In genomic region chr1:10621906-10622305, GRCh38 we compare ENCODE assay signal across 22 cellular contexts.
"Had no signal": no experiment of that assay in that cellular context is flagged by ENCODE, and none has a peak within 500 bp of the region (broad histone marks: within the 10 kb centered on the region; RNA-seq: fewer than 3 reads in every experiment).

No MANE protein-coding gene starts in this region.

- H3K4me1 Mint-ChIP-seq: activated CD8-positive, alpha-beta memory T cell treated with anti-CD3 and anti-CD28 coated beads, Interleukin-2, amount 10 ng/mL, durations not matched to agents 7 days and 5 days; activated naive CD8-positive, alpha-beta T cell treated with anti-CD3 and anti-CD28 coated beads for 36 hours; central memory CD8-positive, alpha-beta T cell; neural crest cell had no signal

- H3K36me3 Mint-ChIP-seq: activated CD8-positive, alpha-beta memory T cell treated with anti-CD3 and anti-CD28 coated beads, Interleukin-2, amount 10 ng/mL, durations not matched to agents 7 days and 5 days; activated naive CD8-positive, alpha-beta T cell treated with anti-CD3 and anti-CD28 coated beads for 36 hours had no signal

- H3K27ac Mint-ChIP-seq: activated CD8-positive, alpha-beta memory T cell treated with anti-CD3 and anti-CD28 coated beads, Interleukin-2, amount 10 ng/mL, durations not matched to agents 7 days and 5 days; activated naive CD8-positive, alpha-beta T cell treated with anti-CD3 and anti-CD28 coated beads for 36 hours; progenitor cell of endocrine pancreas; stimulated activated naive CD8-positive, alpha-beta T cell treated with anti-CD3 and anti-CD28 coated beads, Interleukin-15, Interleukin-2, amounts not matched to agents 100 ng/mL and 50 ng/mL, for 24 hours had no signal

- FAIRE-seq: astrocyte, keratinocyte had no signal

- H3K4me3 Mint-ChIP-seq: activated CD8-positive, alpha-beta memory T cell treated with anti-CD3 and anti-CD28 coated beads, Interleukin-2, amount 10 ng/mL, durations not matched to agents 7 days and 5 days; activated naive CD8-positive, alpha-beta T cell treated with anti-CD3 and anti-CD28 coated beads for 36 hours; central memory CD8-positive, alpha-beta T cell; naive thymus-derived CD4-positive, alpha-beta T cell; neural crest cell; stimulated activated naive CD8-positive, alpha-beta T cell treated with anti-CD3 and anti-CD28 coated beads, Interleukin-15, Interleukin-2, amounts not matched to agents 100 ng/mL and 50 ng/mL, for 24 hours had no signal

- H3K36me3 ChIP-seq: uterus had no signal

- H3K4me3 ChIP-seq: coronary artery, heart right ventricle, lung, right atrium auricular region, tibial nerve, uterus had no signal

- H3K27ac ChIP-seq: coronary artery, heart right ventricle, right atrium auricular region, tibial nerve, uterus had no signal

- H3K9me3 Mint-ChIP-seq: activated naive CD8-positive, alpha-beta T cell treated with anti-CD3 and anti-CD28 coated beads for 36 hours; central memory CD8-positive, alpha-beta T cell; naive thymus-derived CD4-positive, alpha-beta T cell; neural crest cell; stimulated activated naive CD8-positive, alpha-beta T cell treated with anti-CD3 and anti-CD28 coated beads, Interleukin-15, Interleukin-2, amounts not matched to agents 100 ng/mL and 50 ng/mL, for 24 hours had no signal

- H3K9me3 ChIP-seq: heart right ventricle, right atrium auricular region, tibial nerve, uterus had no signal

- H3K4me1 ChIP-seq: heart right ventricle, right atrium auricular region, uterus had no signal

- H3K27me3 Mint-ChIP-seq: activated CD8-positive, alpha-beta memory T cell treated with anti-CD3 and anti-CD28 coated beads, Interleukin-2, amount 10 ng/mL, durations not matched to agents 7 days and 5 days; activated naive CD8-positive, alpha-beta T cell treated with anti-CD3 and anti-CD28 coated beads for 36 hours; central memory CD8-positive, alpha-beta T cell; naive thymus-derived CD4-positive, alpha-beta T cell; progenitor cell of endocrine pancreas; stimulated activated naive CD8-positive, alpha-beta T cell treated with anti-CD3 and anti-CD28 coated beads, Interleukin-15, Interleukin-2, amounts not matched to agents 100 ng/mL and 50 ng/mL, for 24 hours had no signal

- ATAC-seq: activated CD8-positive, alpha-beta memory T cell treated with anti-CD3 and anti-CD28 coated beads, Interleukin-2, amount 10 ng/mL, durations not matched to agents 7 days and 5 days; heart right ventricle; left colon; naive thymus-derived CD4-positive, alpha-beta T cell had no signal

- DNase-seq: activated CD4-positive, alpha-beta T cell treated with anti-CD3 and anti-CD28 coated beads for 4 hours; activated CD4-positive, alpha-beta T cell treated with anti-CD3 and anti-CD28 coated beads, Interleukin-2, amount 50 U/mL, for 48 hours; activated CD8-positive, alpha-beta memory T cell treated with anti-CD3 and anti-CD28 coated beads, Interleukin-2, amount 10 ng/mL, durations not matched to agents 7 days and 5 days; activated naive CD4-positive, alpha-beta T cell; activated naive CD8-positive, alpha-beta T cell treated with anti-CD3 and anti-CD28 coated beads for 36 hours; activated T-cell treated with anti-CD3 and anti-CD28 coated beads for 4 hours; heart right ventricle; left colon; naive thymus-derived CD4-positive, alpha-beta T cell; stimulated activated CD4-positive, alpha-beta T cell treated with anti-CD3 and anti-CD28 coated beads, Interleukin-1b, Interleukin-23, amount 100 ng/mL, for 48 hours; T-helper 9 cell had no signal

- H3K27me3 ChIP-seq: heart right ventricle, right atrium auricular region, tibial nerve, uterus had no signal
